ENCODE assay signal across 26 cellular contexts in the genomic region with DNA sequence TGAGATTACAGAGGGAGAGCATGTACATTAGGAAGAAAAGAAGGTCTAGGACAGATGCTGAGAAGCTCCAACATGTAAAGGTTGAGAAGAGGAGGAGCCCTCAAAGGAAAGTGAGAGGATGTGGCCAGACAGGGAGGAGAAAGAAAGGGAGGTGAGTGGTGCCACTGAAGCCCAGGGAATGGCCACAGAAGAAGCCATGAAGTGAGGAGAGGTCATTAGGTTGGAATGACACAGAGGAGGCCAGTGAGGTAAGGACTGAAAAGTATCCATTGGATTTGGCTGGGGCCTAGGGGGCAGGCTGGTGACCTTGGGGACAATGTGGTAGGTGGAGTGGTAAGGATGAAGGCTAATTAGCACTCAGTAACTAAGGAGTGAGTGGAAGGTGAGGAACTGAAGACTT.
"Had no signal": no experiment of that assay in that cellular context is flagged by ENCODE, and none has a peak within 500 bp of the region (broad histone marks: within the 10 kb centered on the region; RNA-seq: fewer than 3 reads in every experiment).

No MANE protein-coding gene starts in this region.

- H3K4me2 ChIP-seq: neural progenitor cell had no signal

- ATAC-seq: natural killer cell; psoas muscle; right cardiac atrium; right lobe of liver; stimulated activated effector memory CD8-positive, alpha-beta T cell treated with anti-CD3 and anti-CD28 coated beads, Interleukin-12 subunit alpha, Interleukin-12 subunit beta, amount 100 ng/mL, for 72 hours; stimulated activated naive B cell treated with anti-CD40 and anti-IgM and Interleukin-4, amounts not matched to agents 10 μg/mL and 1 μg/mL and 100 μg/mL, for 72 hours had no signal

- DNase-seq: natural killer cell; occipital lobe; ovary; posterior cingulate gyrus; psoas muscle; right cardiac atrium; right lobe of liver; sigmoid colon; small intestine; stimulated activated CD4-positive, alpha-beta T cell treated with anti-CD3 and anti-CD28 coated beads, Interleukin-15, amount 100 ng/mL, for 24 hours; stimulated activated CD4-positive, alpha-beta T cell treated with anti-CD3 and anti-CD28 coated beads, Interleukin-2, amount 100 ng/mL, for 24 hours; stimulated activated CD4-positive, alpha-beta T cell treated with anti-CD3 and anti-CD28 coated beads, Interleukin-2, amount 100 ng/mL, for 48 hours; stimulated activated CD4-positive, alpha-beta T cell treated with anti-CD3 and anti-CD28 coated beads, Interleukin-4, amount 100 ng/mL, for 24 hours; stimulated activated naive B cell treated with anti-CD40 and anti-IgM and Interleukin-4, amounts not matched to agents 10 μg/mL and 1 μg/mL and 100 μg/mL, for 72 hours; stimulated activated naive CD4-positive, alpha-beta T cell treated with Interleukin-2 at 50 U/mL for 16 hours; stomach; thyroid gland; trophoblast cell; upper lobe of left lung had no signal

- H3K9ac ChIP-seq: neural progenitor cell, parathyroid adenoma had no signal

- H3K4me1 ChIP-seq: parathyroid adenoma, psoas muscle, right lobe of liver, thyroid gland had no signal

- H3K27me3 ChIP-seq: ovary, right lobe of liver, sigmoid colon, thyroid gland, vagina had no signal

- H3K27ac ChIP-seq: neural progenitor cell, ovary, parathyroid adenoma, psoas muscle, right lobe of liver, sigmoid colon, stomach, thyroid gland, tibial nerve, upper lobe of left lung, vagina had no signal

- H2AFZ ChIP-seq: neural progenitor cell, parathyroid adenoma had no signal

- H3K79me2 ChIP-seq: parathyroid adenoma had no signal

- H3K4me3 ChIP-seq: neural progenitor cell, ovary, psoas muscle, right lobe of liver, sigmoid colon, stomach, thoracic aorta, thyroid gland, tibial nerve, upper lobe of left lung, vagina had no signal

- H3K36me3 ChIP-seq: neural progenitor cell, ovary, right lobe of liver, sigmoid colon, stomach, thoracic aorta, thyroid gland, tibial nerve, upper lobe of left lung, vagina had no signal

- FAIRE-seq: small intestine, urothelium cell line had no signal

- H3K9me3 ChIP-seq: ovary, psoas muscle, right lobe of liver, sigmoid colon, stomach, thoracic aorta, thyroid gland, tibial nerve, upper lobe of left lung, vagina had no signal
